Comparison of ENCODE assay signal across 8 cellular contexts in the genomic region with DNA sequence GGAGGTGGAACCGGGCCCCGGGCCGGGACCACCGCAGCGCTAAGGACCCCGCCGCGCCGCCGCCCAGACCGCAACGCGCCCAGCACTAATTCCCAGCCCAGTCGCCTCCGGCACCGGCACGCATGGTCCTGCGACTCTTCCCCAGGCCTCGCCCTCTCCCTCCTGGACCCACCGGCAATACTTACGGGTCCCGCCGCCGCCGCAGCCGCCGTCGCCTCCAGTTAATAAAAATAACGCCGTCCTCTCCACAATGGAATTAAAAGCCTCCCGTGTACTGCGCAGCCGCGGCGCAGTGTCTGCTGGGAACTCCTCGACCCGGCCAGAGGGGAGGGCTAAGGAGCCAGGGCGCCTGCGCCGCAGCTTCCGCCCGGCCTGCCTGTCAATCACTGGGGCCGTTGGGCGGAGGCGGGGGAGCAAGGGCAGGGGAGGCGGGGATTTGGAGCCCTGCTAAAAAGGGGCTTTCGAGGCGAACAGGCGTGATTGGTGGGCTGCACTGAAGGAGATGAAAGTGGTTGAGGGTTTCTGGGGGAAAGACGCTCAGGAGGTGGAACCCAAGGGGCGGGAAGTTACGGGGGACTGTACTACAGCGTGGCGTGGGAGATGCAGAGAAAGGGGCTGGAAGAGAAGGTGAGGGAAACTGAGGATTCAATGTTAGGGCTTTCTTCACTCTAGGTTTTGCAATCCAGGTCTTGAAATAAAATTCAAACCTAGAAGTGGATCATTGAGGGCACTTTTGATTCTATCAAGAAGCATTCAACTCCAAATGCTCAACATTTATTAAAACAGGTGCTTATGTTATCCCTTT. TPM values are rescaled to one million over a fixed set of nuclear protein-coding genes. Genes with fewer than 3 reads are reported as not detected.
DNase-seq lines count a peak whose midpoint lies in the region; FAIRE-seq and TF ChIP-seq lines count a peak whose summit lies in the region.

TSS of gene ZNF281 (minus strand) at position 276 of the 805 bp plus-strand sequence. CDS start 331 bp downstream, outside the sequence.

- DNase-seq in GM23248 (peak; percentile 97), Karpas-422 (peak; percentile 98), RCC 7860 (ENCODE audit: low spot score) (peak; percentile 86), esophagus muscularis mucosa (ENCODE audit: extremely low spot score) (peak; percentile 95)
- DNase-seq in activated T-cell treated with anti-CD3 and anti-CD28 coated beads, Interleukin-2, amount 50 U/mL, for 48 hours, result peak; percentile 95 to 96
- DNase-seq in stimulated activated CD8-positive, alpha-beta memory T cell treated with anti-CD3 and anti-CD28 coated beads, Interleukin-7, amount 100 ng/mL, for 24 hours (ENCODE audit: low read depth), result peak; percentile 94

- in situ Hi-C loops in GM23248 (cut with MboI), result no loop called here

- H3K36me3 ChIP-seq in DOHH2 (ENCODE audit: control insufficient read depth, low read length) (peaks cover 42% of the 10 kb centered on the region), GM23248 (ENCODE audit: low read depth) (peaks cover 39% of the 10 kb centered on the region), Karpas-422 (ENCODE audit: insufficient read depth, low read length) (peaks cover 37% of the 10 kb centered on the region), esophagus muscularis mucosa (peaks cover 0 to 8% (median 0%) of the 10 kb centered on the region in 4 donors), muscle layer of duodenum (ENCODE audit: control insufficient read depth in 1 of 2, insufficient read depth in 2 of 2, low read length in 2 of 2) (peaks cover 0 to 6% of the 10 kb centered on the region in 2 donors)

- 1 to 2% methylated on average over 34 to 54 of the region's 54 CpGs for WGBS in GM23248 (ENCODE audit: low coverage in 1 of 2, low lambda C conversion rate in 2 of 2, missing lambda C conversion rate in 2 of 2), 2 experiments
- WGBS in esophagus muscularis mucosa, result under 1% methylated on average over 43 of the region's 54 CpGs

- intact Hi-C loops in esophagus muscularis mucosa (cut with DNase I), result no loop called here

- H3K4me1 ChIP-seq in DOHH2 (ENCODE audit: control insufficient read depth, low read length) (peaks cover 50% of the 10 kb centered on the region), GM23248 (ENCODE audit: insufficient read depth) (peaks cover 51% of the 10 kb centered on the region), Karpas-422 (ENCODE audit: low read length) (peaks cover 48% of the 10 kb centered on the region), esophagus muscularis mucosa (peaks cover 36 to 48% (median 46%) of the 10 kb centered on the region in 4 donors), muscle layer of duodenum (ENCODE audit: control insufficient read depth in 1 of 2, insufficient read depth in 2 of 2, low read length in 2 of 2) (peaks cover 14 to 45% of the 10 kb centered on the region in 2 donors)

- H3K9me2 ChIP-seq in DOHH2 (replicated peaks; ENCODE audit: control insufficient read depth, low read length), result no peaks in the 10 kb centered on the region
- H3K9me2 ChIP-seq in GM23248 (ENCODE audit: insufficient read depth), result no peaks in the 10 kb centered on the region; the same call in 1 of the 2 replicates
- no peaks in the 10 kb centered on the region for H3K9me2 ChIP-seq in Karpas-422 (replicated peaks; ENCODE audit: insufficient read depth, low read length)

- TF ChIP-seq CTCF in DOHH2 (IDR thresholded peaks at IDR 0.05; ENCODE audit: low read depth, low read length, poor library complexity, severe bottlenecking) (no peak), esophagus muscularis mucosa (IDR thresholded peaks at IDR 0.05) (no peak)

- peaks cover 17% of the 10 kb centered on the region for H3F3A ChIP-seq in DOHH2 (ENCODE audit: control insufficient read depth, insufficient read depth)
- H3F3A ChIP-seq in GM23248 (ENCODE audit: insufficient read depth), result peaks cover 49% of the 10 kb centered on the region

- TF ChIP-seq EP300 in esophagus muscularis mucosa (IDR thresholded peaks at IDR 0.05), result no peak

- H3K4me2 ChIP-seq in DOHH2 (ENCODE audit: low read length) (peak within 1 kb of the TSS; percentile 80), GM23248 (ENCODE audit: unreplicated experiment) (peak within 1 kb of the TSS; percentile 81), Karpas-422 (ENCODE audit: low read depth, low read length, poor library complexity, severe bottlenecking) (peak within 1 kb of the TSS; percentile 79)

- H3K27me3 ChIP-seq in DOHH2 (ENCODE audit: control insufficient read depth, low read length), result no peaks in the 10 kb centered on the region
- no peaks in the 10 kb centered on the region for H3K27me3 ChIP-seq in GM23248 (replicated peaks; ENCODE audit: insufficient read depth)
- H3K27me3 ChIP-seq in Karpas-422 (ENCODE audit: low read length), result no peaks in the 10 kb centered on the region
- H3K27me3 ChIP-seq in esophagus muscularis mucosa, result no peaks in the 10 kb centered on the region
- no peaks in the 10 kb centered on the region for H3K27me3 ChIP-seq in muscle layer of duodenum (ENCODE audit: low read depth, low read length)

- peak within 1 kb of the TSS; percentile 90 for H3K27ac ChIP-seq in DOHH2 (ENCODE audit: low read depth, low read length)
- peak within 1 kb of the TSS; percentile 63 for H3K27ac ChIP-seq in GM23248
- H3K27ac ChIP-seq in Karpas-422 (ENCODE audit: low read length), result peak within 1 kb of the TSS; percentile 58
- H3K27ac ChIP-seq in esophagus muscularis mucosa (replicated peaks in 1 of 4), result peak within 1 kb of the TSS; percentile 89 to 93 (median 90)
- peak within 1 kb of the TSS; percentile 83 for H3K27ac ChIP-seq in muscle layer of duodenum (ENCODE audit: low read length)

- H3K9me3 ChIP-seq in DOHH2 (ENCODE audit: control insufficient read depth, insufficient read depth, low read length), result no peaks in the 10 kb centered on the region
- no peaks in the 10 kb centered on the region for H3K9me3 ChIP-seq in GM23248 (ENCODE audit: low read depth)
- no peaks in the 10 kb centered on the region for H3K9me3 ChIP-seq in Karpas-422 (ENCODE audit: low read length)
- H3K9me3 ChIP-seq in esophagus muscularis mucosa, result no peaks in the 10 kb centered on the region
- H3K9me3 ChIP-seq in muscle layer of duodenum (ENCODE audit: control insufficient read depth in 1 of 2, low read length in 2 of 2), result no peaks in the 10 kb centered on the region

- peaks cover 48% of the 10 kb centered on the region for H3K79me2 ChIP-seq in DOHH2 (ENCODE audit: control insufficient read depth, low read length)
- H3K79me2 ChIP-seq in GM23248 (ENCODE audit: insufficient read depth), result peaks cover 48% of the 10 kb centered on the region
- H3K79me2 ChIP-seq in Karpas-422 (ENCODE audit: low read length), result peaks cover 49% of the 10 kb centered on the region

- H2AFZ ChIP-seq in GM23248 (peak within 1 kb of the TSS; percentile 94), Karpas-422 (ENCODE audit: low read length) (peak within 1 kb of the TSS; percentile 85)

- H3K9ac ChIP-seq in GM23248, result peak within 1 kb of the TSS; percentile 91
- H3K9ac ChIP-seq in Karpas-422 (ENCODE audit: low read length), result peak within 1 kb of the TSS; percentile 96

- FAIRE-seq in RCC 7860 (lab: Jason Lieb, UNC), result peak; percentile 24

- peak within 1 kb of the TSS; percentile 98 for H3K4me3 ChIP-seq in DOHH2 (ENCODE audit: low read length)
- H3K4me3 ChIP-seq in GM23248, result peak within 1 kb of the TSS; percentile 78
- peak within 1 kb of the TSS; percentile 97 for H3K4me3 ChIP-seq in Karpas-422 (ENCODE audit: low read length)
- H3K4me3 ChIP-seq in esophagus muscularis mucosa, result peak within 1 kb of the TSS; percentile 88 to 98 (median 94)
- peak within 1 kb of the TSS; percentile 85 to 95 for H3K4me3 ChIP-seq in muscle layer of duodenum (ENCODE audit: low read depth in 1 of 2, low read length in 2 of 2)

- peak; percentile 65 for TF ChIP-seq POLR2A in esophagus muscularis mucosa (IDR thresholded peaks at IDR 0.05; ENCODE audit: low read depth)

- H4K20me1 ChIP-seq in DOHH2 (ENCODE audit: control insufficient read depth, insufficient read depth, low read depth, low read length) (peaks cover 22% of the 10 kb centered on the region; the same call in 1 of the 2 replicates), GM23248 (ENCODE audit: insufficient read depth) (no peaks in the 10 kb centered on the region), Karpas-422 (ENCODE audit: insufficient read depth, low read depth, low read length) (peaks cover 18% of the 10 kb centered on the region; the same call in 1 of the 2 replicates)

RNA-seq across cellular contexts. Expression of gene ZNF281, which starts in this region (rescaled TPM):
- 41.6 and 45.2 TPM in 2 replicates for total RNA-seq in GM23248 (2014; rRNA removed; shearing (Covaris generic))
- 39.1 and 40.3 TPM in 2 replicates for polyA plus RNA-seq in GM23248 (2016; fragmentation: Nextera tagmentation; extraction: Ambion mirVana)
- total RNA-seq in Karpas-422 (2014; rRNA removed; shearing (Covaris generic); ENCODE audit: low replicate concordance), result 21.7 and 31.1 TPM in 2 replicates
- 10 to 100 TPM; 10.4 to 14.1 (median 12.4) TPM for total RNA-seq in esophagus muscularis mucosa

Comparison
In these comparisons a context has a peak if more than half of its experiments do, and no peak if none do; other contexts are left out.
1. Peak in every context shown above with its lines: DNase-seq, H3K4me3 ChIP-seq and H3K27ac ChIP-seq.